ENCODE assay signal across 11 cellular contexts in genomic region chr9:19124430-19124793, GRCh38. TPM values are rescaled to one million over a fixed set of nuclear protein-coding genes. Genes with fewer than 3 reads are reported as not detected.
DNase-seq lines count a peak whose midpoint lies in the region; ATAC-seq and TF ChIP-seq lines count a peak whose summit lies in the region.
"Had no signal": no experiment of that assay in that cellular context is flagged by ENCODE, and none has a peak within 500 bp of the region (broad histone marks: within the 10 kb centered on the region; RNA-seq: fewer than 3 reads in every experiment).

No MANE protein-coding gene starts in this region.

- peaks cover 28 to 38% of the 10 kb centered on the region in 2 donors for H3K4me1 ChIP-seq in adrenal gland (replicated peaks in 1 of 2)
- peaks cover 0 to 74% (median 18%) of the 10 kb centered on the region in 4 donors for H3K4me1 ChIP-seq in right lobe of liver
- H3K4me1 ChIP-seq in subcutaneous abdominal adipose tissue (ENCODE audit: control insufficient read depth in 5 of 5, insufficient read depth in 5 of 5, low read length in 5 of 5) = peaks cover 5 to 81% (median 67%) of the 10 kb centered on the region in 5 donors
- H3K4me1 ChIP-seq in thyroid gland = peaks cover 0 to 13% of the 10 kb centered on the region in 2 donors

- no peak for TF ChIP-seq POLR2A in adrenal gland (IDR thresholded peaks at IDR 0.05)
- TF ChIP-seq POLR2A in right lobe of liver (IDR thresholded peaks at IDR 0.05) = peak; percentile 70
- no peak for TF ChIP-seq POLR2A in thyroid gland (IDR thresholded peaks at IDR 0.05)

- no peaks in the 10 kb centered on the region for H3K27me3 Mint-ChIP-seq in activated naive CD4-positive, alpha-beta T cell treated with anti-CD3 and anti-CD28 coated beads, Interleukin-2, amount 10 ng/mL, durations not matched to agents 7 days and 5 days

- H3K4me3 Mint-ChIP-seq in activated naive CD4-positive, alpha-beta T cell treated with anti-CD3 and anti-CD28 coated beads, Interleukin-2, amount 10 ng/mL, durations not matched to agents 7 days and 5 days = peak overlapping the region; percentile 56

- H3K27ac Mint-ChIP-seq in activated naive CD4-positive, alpha-beta T cell treated with anti-CD3 and anti-CD28 coated beads, Interleukin-2, amount 10 ng/mL, durations not matched to agents 7 days and 5 days = peak overlapping the region; percentile 79
- H3K27ac Mint-ChIP-seq: H9 had no signal

- peaks cover 0 to 48% of the 10 kb centered on the region in 2 donors for H3K36me3 ChIP-seq in adrenal gland (replicated peaks in 1 of 2)
- peaks cover 0 to 61% (median 39%) of the 10 kb centered on the region in 4 donors for H3K36me3 ChIP-seq in right lobe of liver
- H3K36me3 ChIP-seq in subcutaneous abdominal adipose tissue (ENCODE audit: control insufficient read depth in 5 of 5, insufficient read depth in 5 of 5, low read length in 5 of 5) = peaks cover 30 to 67% (median 48%) of the 10 kb centered on the region in 5 donors
- peaks cover 21 to 23% of the 10 kb centered on the region in 2 donors for H3K36me3 ChIP-seq in thyroid gland

- peaks cover 62% of the 10 kb centered on the region for H3K4me1 Mint-ChIP-seq in activated naive CD4-positive, alpha-beta T cell treated with anti-CD3 and anti-CD28 coated beads, Interleukin-2, amount 10 ng/mL, durations not matched to agents 7 days and 5 days

- H3K27me3 ChIP-seq in adrenal gland (no peaks in the 10 kb centered on the region), right lobe of liver (no peaks in the 10 kb centered on the region), subcutaneous abdominal adipose tissue (ENCODE audit: control insufficient read depth in 5 of 5, insufficient read depth in 4 of 5, low read length in 5 of 5) (no peaks in the 10 kb centered on the region), thyroid gland (no peaks in the 10 kb centered on the region)

- H3K27ac ChIP-seq in adrenal gland (peak overlapping the region in 3 of 5 donors; percentile 45 to 99 (median 71)), right lobe of liver (peak overlapping the region; percentile 11 to 99 (median 70)), subcutaneous abdominal adipose tissue (ENCODE audit: low read depth, low read length) (peak overlapping the region; percentile 100), thyroid gland (peak overlapping the region in 1 of 3 donors; percentile 50)

- H3K9me3 ChIP-seq in adrenal gland (replicated peaks in 1 of 3) = no peaks in the 10 kb centered on the region
- no peaks in the 10 kb centered on the region for H3K9me3 ChIP-seq in right lobe of liver
- no peaks in the 10 kb centered on the region for H3K9me3 ChIP-seq in subcutaneous abdominal adipose tissue (ENCODE audit: control insufficient read depth in 5 of 5, low read length in 5 of 5)
- no peaks in the 10 kb centered on the region for H3K9me3 ChIP-seq in thyroid gland

- H3K4me3 ChIP-seq in adrenal gland (peak overlapping the region in 1 of 4 donors; percentile 76), right lobe of liver (peak overlapping the region; percentile 84 to 98 (median 94)), subcutaneous abdominal adipose tissue (ENCODE audit: low read depth in 1 of 5, low read length in 5 of 5) (peak overlapping the region; percentile 79 to 95 (median 92)), thyroid gland (replicated peaks in 1 of 3) (no peak overlapping the region)

- peaks cover 53% of the 10 kb centered on the region for H3K36me3 Mint-ChIP-seq in activated naive CD4-positive, alpha-beta T cell treated with anti-CD3 and anti-CD28 coated beads, Interleukin-2, amount 10 ng/mL, durations not matched to agents 7 days and 5 days

- ATAC-seq in right lobe of liver = no peak

- TF ChIP-seq CTCF in adrenal gland (IDR thresholded peaks at IDR 0.05) = no peak
- no peak for TF ChIP-seq CTCF in right lobe of liver (IDR thresholded peaks at IDR 0.05)
- no peak for TF ChIP-seq CTCF in thyroid gland (IDR thresholded peaks at IDR 0.05)

- CTCF ChIA-PET in activated naive CD4-positive, alpha-beta T cell treated with anti-CD3 and anti-CD28 coated beads, Interleukin-2, amount 10 ng/mL, durations not matched to agents 7 days and 5 days (lab: Charles Lee) = interaction anchor here (0.6 to 1.2 kb wide), 2 partner anchors 50 to 1269 kb away, joined by 3 to 5 read pairs; no protein-coding TSS in a partner anchor

- DNase-seq in activated naive CD4-positive, alpha-beta T cell treated with anti-CD3 and anti-CD28 coated beads, Interleukin-2, amount 10 ng/mL, durations not matched to agents 7 days and 5 days = no peak
- DNase-seq in activated naive CD4-positive, alpha-beta T cell (lab: John Stamatoyannopoulos, UW) = no peak
- no peak for DNase-seq in adrenal gland
- no peak for DNase-seq in right lobe of liver
- DNase-seq in NOMO-1 treated with DMSO at 0.1 percent for 48 hours (lab: John Stamatoyannopoulos, UW; ENCODE audit: unreplicated experiment) = no peak
- DNase-seq in thyroid gland = no peak
- DNase-seq in GF-D8 (lab: John Stamatoyannopoulos, UW) = no peak
- DNase-seq: H9, NCI-H446 treated with DMSO at 0.1 percent for 48 hours, retina had no signal

- H3K9me3 Mint-ChIP-seq in activated naive CD4-positive, alpha-beta T cell treated with anti-CD3 and anti-CD28 coated beads, Interleukin-2, amount 10 ng/mL, durations not matched to agents 7 days and 5 days = no peaks in the 10 kb centered on the region
- H3K9me3 Mint-ChIP-seq: H9 had no signal

- peak overlapping the region; percentile 48 to 98 (median 84) for H3K9ac ChIP-seq in subcutaneous abdominal adipose tissue (ENCODE audit: low read length in 5 of 5)

- intact Hi-C loops in adrenal gland (cut with DNase I) = no loop called here
- intact Hi-C loops in right lobe of liver (cut with DNase I) = loop anchor here in 1 of 2 donors (10.0 kb wide), 1 partner anchor 50 kb away; no protein-coding TSS in a partner anchor
- intact Hi-C loops in thyroid gland (cut with DNase I) = no loop called here

RNA-seq across cellular contexts. Expression of gene PLIN2, which starts 2.9 kb away (rescaled TPM):
- total RNA-seq in adrenal gland = 100 to 1,000 TPM; 134 to 426 (median 221) TPM
- 100 to 1,000 TPM in 1 of 3 donors, 10 to 100 TPM in 2; 43.4 to 134 (median 81.2) TPM for polyA plus RNA-seq in adrenal gland
- total RNA-seq in right lobe of liver = 1,000 to 10,000 TPM in 2 of 6 experiments, 100 to 1,000 TPM in 4; 151 to 2,070 (median 532) TPM
- 100 to 1,000 TPM in 1 of 4 donors, 10 to 100 TPM in 3; 25.1 to 148 (median 59.3) TPM for total RNA-seq in thyroid gland

RNA-seq across cellular contexts. Expression of gene HAUS6, which starts 21.7 kb away (rescaled TPM):
- total RNA-seq in adrenal gland = 10 to 100 TPM in 5 of 8 donors, 1 to 10 TPM in 3; 5.2 to 15.0 (median 12.6) TPM
- polyA plus RNA-seq in adrenal gland = 10 to 100 TPM in 1 of 3 donors, 1 to 10 TPM in 2; 4.0 to 14.7 (median 5.8) TPM
- 1 to 10 TPM; 2.9 to 8.1 (median 4.3) TPM for total RNA-seq in right lobe of liver
- 1 to 10 TPM; 5.9 to 8.5 (median 7.9) TPM for total RNA-seq in thyroid gland

Comparison
In these comparisons a context has a peak if more than half of its experiments do, and no peak if none do; other contexts are left out.
1. H3K4me3 ChIP-seq: peak in right lobe of liver (3 of 3) and subcutaneous abdominal adipose tissue (5 of 5); none in thyroid gland (0 of 3).